In genomic region chr1:156911587-156912298, GRCh38 we compare ENCODE assay signal across 22 cellular contexts. TPM values are rescaled to one million over a fixed set of nuclear protein-coding genes. Genes with fewer than 3 reads are reported as not detected.
DNase-seq lines count a peak whose midpoint lies in the region; ATAC-seq and TF ChIP-seq lines count a peak whose summit lies in the region.
"Had no signal": no experiment of that assay in that cellular context is flagged by ENCODE, and none has a peak within 500 bp of the region (broad histone marks: within the 10 kb centered on the region; RNA-seq: fewer than 3 reads in every experiment).

No MANE protein-coding gene starts in this region.

- peak; percentile 51 for DNase-seq in CD1c-positive myeloid dendritic cell (ENCODE audit: extremely low spot score)
- DNase-seq in Kasumi-1 (lab: John Stamatoyannopoulos, UW): peak; percentile 66 to 75
- DNase-seq in OCI-M1 (lab: John Stamatoyannopoulos, UW): peak; percentile 73
- peak; percentile 68 for DNase-seq in fibroblast of mammary gland (ENCODE audit: low read depth)
- DNase-seq in middle frontal gyrus (ENCODE audit: extremely low spot score, low spot score): no peak
- DNase-seq in natural killer cell: no peak
- no peak for DNase-seq in CD8-positive, alpha-beta T cell
- DNase-seq: activated CD4-positive, alpha-beta T cell treated with anti-CD3 and anti-CD28 coated beads, Interleukin-2, amount 10 ng/mL, durations not matched to agents 7 days and 5 days; activated CD8-positive, alpha-beta memory T cell treated with anti-CD3 and anti-CD28 coated beads, Interleukin-2, amount 50 U/mL, for 4 hours; activated naive CD8-positive, alpha-beta T cell treated with anti-CD3 and anti-CD28 coated beads, Interleukin-2, amount 50 U/mL, for 24 hours; foreskin keratinocyte; GF-D8; hypothalamus; NCI-H1930; NCI-H526; stimulated activated naive CD4-positive, alpha-beta T cell treated with Interleukin-2 at 50 U/mL for 16 hours had no signal

- CTCF ChIA-PET in CD8-positive, alpha-beta T cell (lab: Charles Lee): interaction anchor here (1.4 to 2.2 kb wide), 6 partner anchors 14 to 245 kb away, joined by 3 to 20 read pairs (median 4); no protein-coding TSS in a partner anchor

- no peaks in the 10 kb centered on the region for H3K9me3 Mint-ChIP-seq in natural killer cell
- no peaks in the 10 kb centered on the region for H3K9me3 Mint-ChIP-seq in CD8-positive, alpha-beta T cell
- H3K9me3 Mint-ChIP-seq: activated CD4-positive, alpha-beta T cell treated with anti-CD3 and anti-CD28 coated beads, Interleukin-2, amount 10 ng/mL, durations not matched to agents 7 days and 5 days; activated naive CD8-positive, alpha-beta T cell treated with anti-CD3 and anti-CD28 coated beads, Interleukin-2, amount 50 U/mL, for 24 hours had no signal

- H3K4me1 Mint-ChIP-seq in natural killer cell: peaks cover 0 to 3% of the 10 kb centered on the region in 2 donors
- no peaks in the 10 kb centered on the region for H3K4me1 Mint-ChIP-seq in CD8-positive, alpha-beta T cell (ENCODE audit: low read depth)

- ATAC-seq in natural killer cell: no peak
- no peak for ATAC-seq in CD8-positive, alpha-beta T cell
- ATAC-seq: activated naive CD8-positive, alpha-beta T cell treated with anti-CD3 and anti-CD28 coated beads, Interleukin-2, amount 50 U/mL, for 24 hours; foreskin keratinocyte had no signal

- no peak overlapping the region for H3K27ac Mint-ChIP-seq in natural killer cell
- no peak overlapping the region for H3K27ac Mint-ChIP-seq in CD8-positive, alpha-beta T cell
- H3K27ac Mint-ChIP-seq: activated CD4-positive, alpha-beta T cell treated with anti-CD3 and anti-CD28 coated beads, Interleukin-2, amount 10 ng/mL, durations not matched to agents 7 days and 5 days; activated naive CD8-positive, alpha-beta T cell treated with anti-CD3 and anti-CD28 coated beads, Interleukin-2, amount 50 U/mL, for 24 hours had no signal

- H3K27me3 Mint-ChIP-seq in natural killer cell (ENCODE audit: low read depth in 2 of 2): peaks cover 12 to 14% of the 10 kb centered on the region in 2 donors
- H3K27me3 Mint-ChIP-seq in CD8-positive, alpha-beta T cell (ENCODE audit: low read depth): peaks cover 33% of the 10 kb centered on the region

- H3K27ac ChIP-seq in CD8-positive, alpha-beta T cell (ENCODE audit: low read depth, low read length): no peak overlapping the region
- H3K27ac ChIP-seq: foreskin keratinocyte had no signal

- no peaks in the 10 kb centered on the region for H3K36me3 ChIP-seq in CD8-positive, alpha-beta T cell (ENCODE audit: insufficient read depth, low read length)
- H3K36me3 ChIP-seq: HAP-1 had no signal

- no peaks in the 10 kb centered on the region for H3K9me3 ChIP-seq in CD8-positive, alpha-beta T cell (ENCODE audit: low read length)
- H3K9me3 ChIP-seq: HAP-1, thyroid gland had no signal

- no peaks in the 10 kb centered on the region for H3K27me3 ChIP-seq in CD8-positive, alpha-beta T cell (ENCODE audit: insufficient read depth, low read length)
- H3K27me3 ChIP-seq: foreskin keratinocyte, thyroid gland had no signal

- POLR2A ChIA-PET in CD8-positive, alpha-beta T cell (lab: Charles Lee): no interaction called here

- H3K4me3 Mint-ChIP-seq in natural killer cell: no peak overlapping the region
- H3K4me3 Mint-ChIP-seq in CD8-positive, alpha-beta T cell: no peak overlapping the region
- H3K4me3 Mint-ChIP-seq: activated CD4-positive, alpha-beta T cell treated with anti-CD3 and anti-CD28 coated beads, Interleukin-2, amount 10 ng/mL, durations not matched to agents 7 days and 5 days; activated naive CD8-positive, alpha-beta T cell treated with anti-CD3 and anti-CD28 coated beads, Interleukin-2, amount 50 U/mL, for 24 hours had no signal

- intact Hi-C loops in natural killer cell (cut with micrococcal nuclease): no loop called here
- intact Hi-C loops in CD8-positive, alpha-beta T cell (cut with DNase I, micrococcal nuclease): loop anchor here in 1 of 2 experiments (5.0 kb wide), 1 partner anchor 246 kb away; no protein-coding TSS in a partner anchor

- no peak for TF ChIP-seq CTCF in fibroblast of mammary gland (conservative IDR thresholded peaks at IDR 0.05; ENCODE audit: control insufficient read depth, insufficient read depth, low read depth, low read length)
- no peak for TF ChIP-seq CTCF in natural killer cell (IDR thresholded peaks at IDR 0.05)
- TF ChIP-seq CTCF in CD8-positive, alpha-beta T cell (IDR thresholded peaks at IDR 0.05): no peak

- no peaks in the 10 kb centered on the region for H3K36me3 Mint-ChIP-seq in natural killer cell
- no peaks in the 10 kb centered on the region for H3K36me3 Mint-ChIP-seq in CD8-positive, alpha-beta T cell

- H3K4me1 ChIP-seq in CD8-positive, alpha-beta T cell (ENCODE audit: insufficient read depth, low read length): no peaks in the 10 kb centered on the region
- H3K4me1 ChIP-seq: foreskin keratinocyte, HAP-1 had no signal

- no peak overlapping the region for H3K4me3 ChIP-seq in fibroblast of mammary gland (ENCODE audit: control insufficient read depth, low read depth, low read length)
- no peak overlapping the region for H3K4me3 ChIP-seq in CD8-positive, alpha-beta T cell (ENCODE audit: low read depth, low read length)
- H3K4me3 ChIP-seq: HAP-1, lung, thyroid gland had no signal

RNA-seq across cellular contexts. Expression of gene LRRC71, which starts 8.7 kb away (rescaled TPM):
- not detected for total RNA-seq in natural killer cell
- total RNA-seq in CD8-positive, alpha-beta T cell: not detected
- total RNA-seq: activated CD4-positive, alpha-beta T cell treated with anti-CD3 and anti-CD28 coated beads, Interleukin-2, amount 10 ng/mL, durations not matched to agents 7 days and 5 days; bronchial epithelial cell; foreskin keratinocyte; myocyte; thyroid gland had no signal

RNA-seq across cellular contexts. Expression of gene PEAR1, which starts 18.2 kb away (rescaled TPM):
- 1 to 10 TPM in 1 of 3 donors, under 1 TPM in 2; 0.52 to 1.4 (median 0.80) TPM for total RNA-seq in natural killer cell
- total RNA-seq in CD8-positive, alpha-beta T cell: not detected

RNA-seq across cellular contexts. Expression of gene NTRK1, which starts 51.1 kb away (rescaled TPM):
- total RNA-seq in natural killer cell: 10 to 100 TPM in 1 of 3 donors, 1 to 10 TPM in 2; 1.7 to 16.7 (median 2.4) TPM
- total RNA-seq in CD8-positive, alpha-beta T cell: 1 to 10 TPM; 1.5 to 1.7 TPM
- total RNA-seq: bronchial epithelial cell, foreskin keratinocyte, osteocyte had no signal

RNA-seq across cellular contexts. Expression of gene INSRR, which starts 52.8 kb away (rescaled TPM):
- under 1 TPM; 0.10 to 0.18 (median 0.14) TPM for total RNA-seq in natural killer cell
- under 1 TPM; 0.05 to 0.08 TPM for total RNA-seq in CD8-positive, alpha-beta T cell
- total RNA-seq: bronchial epithelial cell, foreskin keratinocyte, lung, thyroid gland had no signal

Comparison
In these comparisons a context has a peak if more than half of its experiments do, and no peak if none do; other contexts are left out.
1. DNase-seq: peak in CD1c-positive myeloid dendritic cell (single experiment), Kasumi-1 (2 of 2), OCI-M1 (single experiment) and fibroblast of mammary gland (single experiment); none in middle frontal gyrus (single experiment), natural killer cell (single experiment) and CD8-positive, alpha-beta T cell (0 of 7).